20 cellular contexts compared by ENCODE assay signal in the genomic region with DNA sequence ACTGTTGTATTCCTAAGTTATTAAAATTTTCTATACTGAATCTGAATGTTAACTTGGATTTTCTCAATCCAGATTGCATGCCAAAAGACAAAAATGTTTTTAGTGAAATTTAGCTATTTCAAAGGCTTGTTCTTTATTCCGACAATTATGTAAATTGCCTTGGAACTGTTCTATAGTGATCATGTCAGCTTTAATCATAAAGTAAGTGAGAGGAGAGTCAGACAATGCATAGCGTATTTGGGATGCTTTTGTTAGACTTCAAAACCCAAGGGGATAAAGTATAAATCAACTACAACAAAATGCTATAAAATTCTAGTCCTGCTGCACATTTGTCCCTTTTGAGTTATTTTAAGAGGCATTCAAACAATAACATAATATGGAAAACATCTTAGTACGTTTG.
"Had no signal": no experiment of that assay in that cellular context is flagged by ENCODE, and none has a peak within 500 bp of the region (broad histone marks: within the 10 kb centered on the region; RNA-seq: fewer than 3 reads in every experiment).

No MANE protein-coding gene starts in this region.

- H3K27me3 ChIP-seq: tibial artery had no signal

- H3K4me1 ChIP-seq: psoas muscle had no signal

- ATAC-seq: activated T-cell treated with anti-CD3 and anti-CD28 coated beads, Interleukin-2, amount 50 U/mL, for 4 hours; left lobe of liver; psoas muscle; right cardiac atrium had no signal

- H3K4me3 Mint-ChIP-seq: activated naive CD8-positive, alpha-beta T cell treated with anti-CD3 and anti-CD28 coated beads for 36 hours; activated T-cell treated with anti-CD3 and anti-CD28 coated beads, Interleukin-2, amount 50 U/mL, for 4 hours; endodermal cell; neural crest cell; stimulated activated naive CD8-positive, alpha-beta T cell treated with anti-CD3 and anti-CD28 coated beads, Interleukin-15, Interleukin-2, amounts not matched to agents 100 ng/mL and 50 ng/mL, for 24 hours had no signal

- H3K27me3 Mint-ChIP-seq: activated naive CD8-positive, alpha-beta T cell treated with anti-CD3 and anti-CD28 coated beads for 36 hours; stimulated activated naive CD8-positive, alpha-beta T cell treated with anti-CD3 and anti-CD28 coated beads, Interleukin-15, Interleukin-2, amounts not matched to agents 100 ng/mL and 50 ng/mL, for 24 hours had no signal

- H3K27ac Mint-ChIP-seq: activated naive CD8-positive, alpha-beta T cell treated with anti-CD3 and anti-CD28 coated beads for 36 hours; endodermal cell; stimulated activated naive CD8-positive, alpha-beta T cell treated with anti-CD3 and anti-CD28 coated beads, Interleukin-15, Interleukin-2, amounts not matched to agents 100 ng/mL and 50 ng/mL, for 24 hours had no signal

- H3K4me3 ChIP-seq: lung, psoas muscle, tibial artery had no signal

- H3K9me3 Mint-ChIP-seq: activated naive CD8-positive, alpha-beta T cell treated with anti-CD3 and anti-CD28 coated beads for 36 hours; activated T-cell treated with anti-CD3 and anti-CD28 coated beads, Interleukin-2, amount 50 U/mL, for 4 hours; endodermal cell; neural crest cell; stimulated activated naive CD8-positive, alpha-beta T cell treated with anti-CD3 and anti-CD28 coated beads, Interleukin-15, Interleukin-2, amounts not matched to agents 100 ng/mL and 50 ng/mL, for 24 hours had no signal

- H3K27ac ChIP-seq: epithelial cell of prostate, psoas muscle, tibial artery had no signal

- DNase-seq: activated CD4-positive, alpha-beta T cell treated with anti-CD3 and anti-CD28 coated beads, Interleukin-2, amount 50 U/mL, for 4 hours; activated CD8-positive, alpha-beta memory T cell treated with anti-CD3 and anti-CD28 coated beads for 24 hours; activated CD8-positive, alpha-beta memory T cell treated with anti-CD3 and anti-CD28 coated beads, Interleukin-2, amount 50 U/mL, for 48 hours; activated naive CD4-positive, alpha-beta T cell treated with Interleukin-2 at 50 U/mL for 16 hours; activated naive CD8-positive, alpha-beta T cell treated with anti-CD3 and anti-CD28 coated beads for 36 hours; activated T-cell treated with anti-CD3 and anti-CD28 coated beads, Interleukin-2, amount 50 U/mL, for 4 hours; amniotic stem cell; cortex of kidney; endodermal cell; psoas muscle; right cardiac atrium; stimulated activated CD4-positive, alpha-beta T cell treated with anti-CD3 and anti-CD28 coated beads, Interleukin-1b, Interleukin-23, amount 100 ng/mL, for 48 hours; substantia nigra; T-helper 1 cell; tibial artery had no signal

- H3K9me3 ChIP-seq: psoas muscle, tibial artery had no signal
